Comparison of ENCODE assay signal across 18 cellular contexts in the genomic region with DNA sequence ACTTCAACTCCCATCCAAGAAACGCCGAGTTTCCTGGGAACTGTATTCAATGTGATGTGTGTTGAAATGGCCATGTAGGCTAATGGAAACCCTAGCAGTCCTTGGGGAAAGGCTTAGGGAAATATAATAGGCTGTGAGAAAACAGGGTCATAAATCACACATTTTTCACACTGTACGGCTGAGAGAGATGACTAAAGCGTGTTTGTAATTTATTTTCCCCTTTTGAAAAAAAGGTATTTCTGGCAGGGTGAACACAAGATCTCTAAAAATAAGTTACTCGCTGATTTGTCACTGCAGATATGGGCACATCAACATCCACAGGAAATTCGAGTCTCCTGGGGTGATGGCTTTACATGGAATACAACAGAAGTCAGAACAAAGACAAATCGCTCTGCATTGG.
A peak's percentile ranks its signal among the peaks of the same experiment; 100 is the strongest.
DNase-seq lines count a peak whose midpoint lies in the region; ATAC-seq and TF ChIP-seq lines count a peak whose summit lies in the region.
"Had no signal": no experiment of that assay in that cellular context is flagged by ENCODE, and none has a peak within 500 bp of the region (broad histone marks: within the 10 kb centered on the region; RNA-seq: fewer than 3 reads in every experiment).

No MANE protein-coding gene starts in this region.

- H3K4me3 ChIP-seq in AG10803 (ENCODE audit: low read length) (no peak overlapping the region), cardiac fibroblast (replicated peaks in 1 of 2; ENCODE audit: low read depth in 2 of 2, low read length in 2 of 2) (no peak overlapping the region), WERI-Rb-1 (ENCODE audit: low read depth, low read length) (no peak overlapping the region)
- H3K4me3 ChIP-seq: pancreas, vagina had no signal

- H3K9me3 Mint-ChIP-seq in HFFc6 (no peaks in the 10 kb centered on the region), osteocyte (ENCODE audit: unreplicated experiment) (peaks cover 4% of the 10 kb centered on the region)
- H3K9me3 Mint-ChIP-seq: activated CD8-positive, alpha-beta T cell treated with anti-CD3 and anti-CD28 coated beads for 36 hours had no signal

- H3K36me3 Mint-ChIP-seq in HFFc6 (ENCODE audit: low read depth), result peaks cover 7% of the 10 kb centered on the region
- H3K36me3 Mint-ChIP-seq in osteocyte (ENCODE audit: unreplicated experiment), result no peaks in the 10 kb centered on the region

- ATAC-seq in GM21619 (IDR thresholded peaks at IDR 0.05; ENCODE audit: unreplicated experiment), result no peak
- ATAC-seq: activated CD8-positive, alpha-beta T cell treated with anti-CD3 and anti-CD28 coated beads for 36 hours; Panc1; pancreas had no signal

- H3K27ac ChIP-seq in WERI-Rb-1, result no peak overlapping the region
- H3K27ac ChIP-seq: pancreas, vagina had no signal

- peaks cover 15% of the 10 kb centered on the region for H3K4me1 Mint-ChIP-seq in HFFc6 (ENCODE audit: low read depth)
- peaks cover 20% of the 10 kb centered on the region for H3K4me1 Mint-ChIP-seq in osteocyte (ENCODE audit: unreplicated experiment)

- TF ChIP-seq CTCF in AG10803 (conservative IDR thresholded peaks at IDR 0.05; ENCODE audit: low read length) (no peak), HFFc6 (IDR thresholded peaks at IDR 0.05) (no peak), cardiac fibroblast (IDR thresholded peaks at IDR 0.05; ENCODE audit: low read depth, low read length) (no peak), osteocyte (IDR thresholded peaks at IDR 0.05) (no peak), WERI-Rb-1 (IDR thresholded peaks at IDR 0.05; ENCODE audit: low read depth, low read length) (no peak)

- no peaks in the 10 kb centered on the region for H3K9me3 ChIP-seq in WERI-Rb-1 (ENCODE audit: severe bottlenecking)
- H3K9me3 ChIP-seq: pancreas, vagina had no signal

- H3K4me3 Mint-ChIP-seq in HFFc6 (no peak overlapping the region), osteocyte (ENCODE audit: unreplicated experiment) (no peak overlapping the region)
- H3K4me3 Mint-ChIP-seq: activated CD8-positive, alpha-beta T cell treated with anti-CD3 and anti-CD28 coated beads for 36 hours had no signal

- H3K27me3 Mint-ChIP-seq in HFFc6 (ENCODE audit: insufficient read depth), result peaks cover 24% of the 10 kb centered on the region
- H3K27me3 Mint-ChIP-seq in osteocyte (ENCODE audit: unreplicated experiment), result no peaks in the 10 kb centered on the region

- no peak overlapping the region for H3K27ac Mint-ChIP-seq in HFFc6
- peak overlapping the region; percentile 36 for H3K27ac Mint-ChIP-seq in osteocyte (ENCODE audit: unreplicated experiment)
- H3K27ac Mint-ChIP-seq: activated CD8-positive, alpha-beta T cell treated with anti-CD3 and anti-CD28 coated beads for 36 hours had no signal

- H3K27me3 ChIP-seq in WERI-Rb-1 (ENCODE audit: insufficient read depth, low read depth, severe bottlenecking), result peaks cover 83% of the 10 kb centered on the region
- H3K27me3 ChIP-seq: pancreas, vagina had no signal

- peak; percentile 42 for DNase-seq in AG10803 (ENCODE audit: low read depth)
- peak; percentile 14 for DNase-seq in HFFc6
- peak; percentile 46 to 52 for DNase-seq in cardiac fibroblast (ENCODE audit: low read depth in 2 of 2)
- no peak for DNase-seq in osteocyte (ENCODE audit: extremely low spot score, unreplicated experiment)
- no peak for DNase-seq in WERI-Rb-1
- no peak for DNase-seq in KG1 (lab: John Stamatoyannopoulos, UW)
- DNase-seq in nucleus accumbens (lab: John Stamatoyannopoulos, UW), result no peak
- DNase-seq: activated CD4-positive, CD25-positive, alpha-beta regulatory T cell; activated CD8-positive, alpha-beta T cell treated with anti-CD3 and anti-CD28 coated beads for 36 hours; activated naive CD4-positive, alpha-beta T cell treated with Interleukin-2 at 50 U/mL for 16 hours; activated T-cell treated with anti-CD3 and anti-CD28 coated beads, Interleukin-2, amount 50 U/mL, for 1 hour; Karpas-422; mammary epithelial cell; pancreas; stimulated activated CD4-positive, alpha-beta T cell treated with anti-CD3 and anti-CD28 coated beads, Interleukin-4, amount 100 ng/mL, for 1 hour had no signal

- no peaks in the 10 kb centered on the region for H3K36me3 ChIP-seq in WERI-Rb-1
- H3K36me3 ChIP-seq: pancreas, vagina had no signal

Comparison
In these comparisons a context has a peak if more than half of its experiments do, and no peak if none do; other contexts are left out.
1. DNase-seq: peak in AG10803 (single experiment), HFFc6 (single experiment) and cardiac fibroblast (2 of 2); none in osteocyte (single experiment), WERI-Rb-1 (single experiment), KG1 (single experiment) and nucleus accumbens (0 of 56).